In genomic region chr4:88660446-88661294, GRCh38 we compare ENCODE assay signal across 1 cellular context.
A peak's percentile ranks its signal among the peaks of the same experiment; 100 is the strongest.
TF ChIP-seq lines count a peak whose summit lies in the region.

No MANE protein-coding gene starts in this region.

TF ChIP-seq in liver, 16 proteins besides CTCF, POLR2A, EP300 and RAD21 (continued from another document):
- TF ChIP-seq, protein P1, sequence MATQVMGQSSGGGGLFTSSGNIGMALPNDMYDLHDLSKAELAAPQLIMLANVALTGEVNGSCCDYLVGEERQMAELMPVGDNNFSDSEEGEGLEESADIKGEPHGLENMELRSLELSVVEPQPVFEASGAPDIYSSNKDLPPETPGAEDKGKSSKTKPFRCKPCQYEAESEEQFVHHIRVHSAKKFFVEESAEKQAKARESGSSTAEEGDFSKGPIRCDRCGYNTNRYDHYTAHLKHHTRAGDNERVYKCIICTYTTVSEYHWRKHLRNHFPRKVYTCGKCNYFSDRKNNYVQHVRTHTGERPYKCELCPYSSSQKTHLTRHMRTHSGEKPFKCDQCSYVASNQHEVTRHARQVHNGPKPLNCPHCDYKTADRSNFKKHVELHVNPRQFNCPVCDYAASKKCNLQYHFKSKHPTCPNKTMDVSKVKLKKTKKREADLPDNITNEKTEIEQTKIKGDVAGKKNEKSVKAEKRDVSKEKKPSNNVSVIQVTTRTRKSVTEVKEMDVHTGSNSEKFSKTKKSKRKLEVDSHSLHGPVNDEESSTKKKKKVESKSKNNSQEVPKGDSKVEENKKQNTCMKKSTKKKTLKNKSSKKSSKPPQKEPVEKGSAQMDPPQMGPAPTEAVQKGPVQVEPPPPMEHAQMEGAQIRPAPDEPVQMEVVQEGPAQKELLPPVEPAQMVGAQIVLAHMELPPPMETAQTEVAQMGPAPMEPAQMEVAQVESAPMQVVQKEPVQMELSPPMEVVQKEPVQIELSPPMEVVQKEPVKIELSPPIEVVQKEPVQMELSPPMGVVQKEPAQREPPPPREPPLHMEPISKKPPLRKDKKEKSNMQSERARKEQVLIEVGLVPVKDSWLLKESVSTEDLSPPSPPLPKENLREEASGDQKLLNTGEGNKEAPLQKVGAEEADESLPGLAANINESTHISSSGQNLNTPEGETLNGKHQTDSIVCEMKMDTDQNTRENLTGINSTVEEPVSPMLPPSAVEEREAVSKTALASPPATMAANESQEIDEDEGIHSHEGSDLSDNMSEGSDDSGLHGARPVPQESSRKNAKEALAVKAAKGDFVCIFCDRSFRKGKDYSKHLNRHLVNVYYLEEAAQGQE (IDR thresholded peaks at IDR 0.05): no peak
- TF ChIP-seq MAX (IDR thresholded peaks at IDR 0.05) (peak; percentile 14), TAF1 (conservative IDR thresholded peaks at IDR 0.05) (no peak)
- TF ChIP-seq, protein P2, sequence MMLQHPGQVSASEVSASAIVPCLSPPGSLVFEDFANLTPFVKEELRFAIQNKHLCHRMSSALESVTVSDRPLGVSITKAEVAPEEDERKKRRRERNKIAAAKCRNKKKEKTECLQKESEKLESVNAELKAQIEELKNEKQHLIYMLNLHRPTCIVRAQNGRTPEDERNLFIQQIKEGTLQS (IDR thresholded peaks at IDR 0.05): no peak
